In the genomic region with DNA sequence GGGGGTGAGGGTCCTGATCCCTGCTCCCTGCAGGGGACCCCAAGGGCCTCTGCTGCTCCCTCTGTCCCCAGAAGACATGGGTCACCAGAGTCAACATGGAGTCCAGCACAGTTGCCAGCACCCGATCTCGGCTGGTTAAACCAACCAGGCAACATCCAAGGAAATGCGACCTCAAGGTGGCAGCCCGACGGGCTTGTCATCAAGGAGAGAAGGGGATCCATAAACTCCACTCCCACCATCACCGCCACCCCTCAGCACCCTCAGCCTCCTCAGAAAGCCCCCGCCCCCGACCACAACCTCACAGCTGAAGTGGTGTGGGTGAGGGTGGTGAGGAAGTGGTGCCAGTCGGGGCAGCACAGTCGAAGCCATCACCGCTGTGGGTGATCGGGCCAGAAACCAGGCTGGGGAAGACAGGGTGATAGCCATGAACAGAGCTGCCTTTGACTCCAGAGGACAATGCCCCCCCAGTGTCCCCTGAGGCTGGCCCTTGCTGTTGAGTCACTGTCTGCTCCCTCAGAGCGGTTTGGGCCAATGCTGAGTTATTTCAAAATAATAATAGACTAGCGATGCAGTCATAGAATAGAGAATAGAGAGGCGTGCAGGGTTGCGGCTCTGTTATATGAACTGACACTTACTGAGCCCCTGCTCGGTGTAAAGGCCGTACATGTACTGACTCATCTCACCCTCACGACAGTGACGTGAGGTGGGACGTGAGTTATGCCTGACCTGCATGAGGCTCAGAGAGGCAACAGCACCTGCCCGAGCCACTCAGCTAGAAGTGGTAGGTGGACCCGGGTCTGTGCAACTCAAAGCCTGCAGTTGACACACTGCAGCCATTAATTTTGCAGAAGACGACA, we compare ENCODE assay signal across 15 cellular contexts.
A peak's percentile ranks its signal among the peaks of the same experiment; 100 is the strongest.
DNase-seq lines count a peak whose midpoint lies in the region; ATAC-seq and TF ChIP-seq lines count a peak whose summit lies in the region.
"Had no signal": no experiment of that assay in that cellular context is flagged by ENCODE, and none has a peak within 500 bp of the region (broad histone marks: within the 10 kb centered on the region; RNA-seq: fewer than 3 reads in every experiment).

No MANE protein-coding gene starts in this region.

- H3K36me3 Mint-ChIP-seq in H9 (ENCODE audit: insufficient read depth in 1 of 3, low read depth in 3 of 3) = no peaks in the 10 kb centered on the region

- peaks cover 13% of the 10 kb centered on the region for H3K27me3 ChIP-seq in ACC112 (ENCODE audit: insufficient read depth, low read length)
- no peaks in the 10 kb centered on the region for H3K27me3 ChIP-seq in H9 (ENCODE audit: insufficient read depth, low read length)
- peaks cover 0 to 16% (median 0%) of the 10 kb centered on the region in 3 experiments for H3K27me3 ChIP-seq in neuronal stem cell (ENCODE audit: control insufficient read depth in 3 of 3, insufficient read depth in 3 of 3, low read depth in 1 of 3, low read length in 3 of 3)
- H3K27me3 ChIP-seq: BE2C had no signal

- H3K9me3 ChIP-seq in H9 (ENCODE audit: control insufficient read depth, low read depth, low read length) (no peaks in the 10 kb centered on the region), neuronal stem cell (replicated peaks in 1 of 2; ENCODE audit: control insufficient read depth in 2 of 2, insufficient read depth in 1 of 2, low read depth in 1 of 2, low read length in 2 of 2) (no peaks in the 10 kb centered on the region)
- H3K9me3 ChIP-seq: BE2C had no signal

- H3K18ac ChIP-seq in H9 (ENCODE audit: insufficient read length, low read depth, low read length) (peak overlapping the region; percentile 36), neuronal stem cell (ENCODE audit: low read length) (peak overlapping the region; percentile 81)

- no peak overlapping the region for H4K91ac ChIP-seq in H9 (ENCODE audit: insufficient read length, low read depth, low read length)
- H4K91ac ChIP-seq in neuronal stem cell (ENCODE audit: low read depth, low read length, poor library complexity) = no peak overlapping the region

- no peak overlapping the region for H3K9ac ChIP-seq in H9 (ENCODE audit: extremely low read depth, insufficient read length, low read length)
- H3K9ac ChIP-seq in neuronal stem cell (ENCODE audit: low read depth, low read length, poor library complexity) = no peak overlapping the region

- no peak overlapping the region for H3T11ph ChIP-seq in H9 (ENCODE audit: low read length)

- H3K4me1 ChIP-seq in ACC112 (ENCODE audit: control insufficient read depth, insufficient read depth, low read length, unreplicated experiment) (peaks cover 16% of the 10 kb centered on the region), H9 (ENCODE audit: insufficient read depth, low read length) (no peaks in the 10 kb centered on the region), neuronal stem cell (ENCODE audit: control insufficient read depth in 2 of 2, insufficient read depth in 1 of 2, low read depth in 1 of 2, low read length in 2 of 2) (peaks cover 4 to 5% of the 10 kb centered on the region in 2 donors)
- H3K4me1 ChIP-seq: BE2C had no signal

- H3K4me2 ChIP-seq in H9 (ENCODE audit: insufficient read depth, insufficient read length, low read length) (no peak overlapping the region), neuronal stem cell (ENCODE audit: insufficient read depth, low read length, poor library complexity, severe bottlenecking) (no peak overlapping the region)
- H3K4me2 ChIP-seq: GM23338 had no signal

- peak; percentile 14 for DNase-seq in H9
- DNase-seq in fibroblast of mammary gland (ENCODE audit: low read depth) = peak; percentile 51
- DNase-seq in neuronal stem cell (ENCODE audit: low spot score) = no peak
- DNase-seq in NCI-H82 (lab: John Stamatoyannopoulos, UW) = no peak
- no peak for DNase-seq in NK-92 treated with Interleukin-12 subunit alpha and Interleukin-12 subunit beta, amount 100 ng/mL, for 24 hours (lab: John Stamatoyannopoulos, UW)
- no peak for DNase-seq in germinal center (ENCODE audit: low spot score)
- DNase-seq: activated B cell treated with CpG ODN at 0.5 μM for 24 hours; activated naive CD4-positive, alpha-beta T cell treated with anti-CD3 and anti-CD28 coated beads for 36 hours; BE2C; effector CD8-positive, alpha-beta T cell; GDM1; NCI-H446 had no signal

- H3K79me2 ChIP-seq in ACC112 (ENCODE audit: control insufficient read depth, insufficient read depth, low read length, unreplicated experiment) (no peaks in the 10 kb centered on the region), H9 (ENCODE audit: insufficient read depth, low read length) (no peaks in the 10 kb centered on the region)

- H2BK15ac ChIP-seq in H9 (ENCODE audit: low read depth, low read length) (no peak overlapping the region), neuronal stem cell (ENCODE audit: low read length) (peak overlapping the region; percentile 52)

- H3K14ac ChIP-seq in H9 (ENCODE audit: insufficient read depth, low read length) = no peak overlapping the region
- H3K14ac ChIP-seq in neuronal stem cell (ENCODE audit: low read length) = peak overlapping the region; percentile 74

- no peak overlapping the region for H3K27ac Mint-ChIP-seq in H9
- H3K27ac Mint-ChIP-seq: activated B cell treated with CpG ODN at 0.5 μM for 24 hours; activated naive CD4-positive, alpha-beta T cell treated with anti-CD3 and anti-CD28 coated beads for 36 hours had no signal

- H3K23ac ChIP-seq in H9 (ENCODE audit: insufficient read length, low read depth, low read length) (no peak overlapping the region), neuronal stem cell (ENCODE audit: low read depth, low read length, poor library complexity) (no peak overlapping the region)

- H3K36me3 ChIP-seq in ACC112 (ENCODE audit: insufficient read depth, low read length) = no peaks in the 10 kb centered on the region
- H3K36me3 ChIP-seq in neuronal stem cell (replicated peaks in 1 of 2; ENCODE audit: control insufficient read depth in 2 of 2, insufficient read depth in 2 of 2, low read length in 2 of 2) = no peaks in the 10 kb centered on the region
- H3K36me3 ChIP-seq: BE2C had no signal

- H3K27me3 Mint-ChIP-seq in H9 (ENCODE audit: low read depth) = peaks cover 13% of the 10 kb centered on the region

- H4K5ac ChIP-seq in H9 (ENCODE audit: insufficient read length, low read depth, low read length) = no peak overlapping the region

- no peak overlapping the region for H3K27ac ChIP-seq in ACC112 (ENCODE audit: low read depth, low read length)
- no peak overlapping the region for H3K27ac ChIP-seq in H9 (ENCODE audit: insufficient read length, low read depth, low read length)
- no peak overlapping the region for H3K27ac ChIP-seq in neuronal stem cell (replicated peaks; ENCODE audit: low read length)

- H2AFZ ChIP-seq in ACC112 (ENCODE audit: low read length, unreplicated experiment) (no peak overlapping the region), H9 (ENCODE audit: low read length) (no peak overlapping the region), neuronal stem cell (ENCODE audit: low read length) (no peak overlapping the region)

- no peak overlapping the region for H2BK20ac ChIP-seq in H9 (ENCODE audit: low read depth, low read length, poor library complexity, severe bottlenecking)

- WGBS in H9 (ENCODE audit: extremely low coverage, insufficient read length, low lambda C conversion rate) = no CpG with 5 or more reads among the region's 24 CpGs
- no CpG with 5 or more reads among the region's 24 CpGs for WGBS in neuronal stem cell (ENCODE audit: extremely low coverage in 2 of 2, insufficient read length in 2 of 2, insufficient replicate concordance in 1 of 2), 2 donors

- H2AK5ac ChIP-seq in H9 (ENCODE audit: insufficient read length, low read length) = no peak overlapping the region
- no peak overlapping the region for H2AK5ac ChIP-seq in neuronal stem cell (ENCODE audit: low read depth, low read length)

- no peak overlapping the region for H3K4ac ChIP-seq in H9 (ENCODE audit: low read depth, low read length)
- H3K4ac ChIP-seq in neuronal stem cell (ENCODE audit: low read length) = no peak overlapping the region

- no peak for ATAC-seq in HG03097 (IDR thresholded peaks at IDR 0.05; ENCODE audit: low FRiP score, unreplicated experiment)
- ATAC-seq: GM23338 had no signal

- H3K9me3 Mint-ChIP-seq in H9 = no peaks in the 10 kb centered on the region; a peak in 1 of 5 replicates
- H3K9me3 Mint-ChIP-seq: activated B cell treated with CpG ODN at 0.5 μM for 24 hours; activated naive CD4-positive, alpha-beta T cell treated with anti-CD3 and anti-CD28 coated beads for 36 hours; GM23338 had no signal

- no peak overlapping the region for H2BK5ac ChIP-seq in H9 (ENCODE audit: insufficient read length, low read length)
- no peak overlapping the region for H2BK5ac ChIP-seq in neuronal stem cell (ENCODE audit: low read length)

- no peak overlapping the region for H3K56ac ChIP-seq in H9 (ENCODE audit: insufficient read length, low read depth, low read length)

- H3K4me3 Mint-ChIP-seq in H9 = no peak overlapping the region
- H3K4me3 Mint-ChIP-seq: activated B cell treated with CpG ODN at 0.5 μM for 24 hours; activated naive CD4-positive, alpha-beta T cell treated with anti-CD3 and anti-CD28 coated beads for 36 hours; GM23338 had no signal

- H2BK12ac ChIP-seq in H9 (ENCODE audit: insufficient read length, low read depth, low read length) (no peak overlapping the region), neuronal stem cell (ENCODE audit: low read length) (no peak overlapping the region)

- H3K23me2 ChIP-seq in H9 (ENCODE audit: insufficient read length, low read depth, low read length, poor library complexity, severe bottlenecking) = no peaks in the 10 kb centered on the region

- no peaks in the 10 kb centered on the region for H4K20me1 ChIP-seq in H9 (ENCODE audit: control insufficient read depth, insufficient read depth, insufficient read length)

- no peak for TF ChIP-seq CTCF in H9 (conservative IDR thresholded peaks at IDR 0.05)
- no peak for TF ChIP-seq CTCF in fibroblast of mammary gland (conservative IDR thresholded peaks at IDR 0.05; ENCODE audit: control insufficient read depth, insufficient read depth, low read depth, low read length)

- H3K4me3 ChIP-seq in ACC112 (ENCODE audit: low read depth, low read length) (peak overlapping the region; percentile 11; the same call in 1 of the 2 replicates), fibroblast of mammary gland (ENCODE audit: control insufficient read depth, low read depth, low read length) (no peak overlapping the region), neuronal stem cell (ENCODE audit: low read length in 2 of 2) (no peak overlapping the region)
- H3K4me3 ChIP-seq: GM23338 had no signal

- peaks cover 7 to 19% of the 10 kb centered on the region in 2 experiments for H3K4me1 Mint-ChIP-seq in H9
- H3K4me1 Mint-ChIP-seq: activated B cell treated with CpG ODN at 0.5 μM for 24 hours had no signal

- H2BK120ac ChIP-seq in H9 (ENCODE audit: low read depth, low read length, poor library complexity, severe bottlenecking) (no peak overlapping the region), neuronal stem cell (ENCODE audit: low read depth, low read length) (peak overlapping the region; percentile 62)

- no peaks in the 10 kb centered on the region for H3K79me1 ChIP-seq in H9 (ENCODE audit: insufficient read depth, low read depth, low read length, poor library complexity, severe bottlenecking)
- no peaks in the 10 kb centered on the region for H3K79me1 ChIP-seq in neuronal stem cell (ENCODE audit: low read depth, low read length)

- H4K8ac ChIP-seq in H9 (replicated peaks; ENCODE audit: insufficient read length, low read depth, low read length) (no peak overlapping the region), neuronal stem cell (ENCODE audit: low read depth, low read length) (no peak overlapping the region)

Comparison
In these comparisons a context has a peak if more than half of its experiments do, and no peak if none do; other contexts are left out.
1. DNase-seq: peak in H9 (single experiment) and fibroblast of mammary gland (single experiment); none in neuronal stem cell (single experiment), NCI-H82 (single experiment), NK-92 treated with Interleukin-12 subunit alpha and Interleukin-12 subunit beta, amount 100 ng/mL, for 24 hours (single experiment) and germinal center (single experiment).